In genomic region chr20:49942303-49942702, GRCh38 we compare ENCODE assay signal across 20 cellular contexts. TPM values are rescaled to one million over a fixed set of nuclear protein-coding genes. Genes with fewer than 3 reads are reported as not detected.
"Had no signal": no experiment of that assay in that cellular context is flagged by ENCODE, and none has a peak within 500 bp of the region (broad histone marks: within the 10 kb centered on the region; RNA-seq: fewer than 3 reads in every experiment).

No MANE protein-coding gene starts in this region.

- H3K4me3 ChIP-seq: MG63 had no signal

- H3K9ac ChIP-seq: SK-N-SH had no signal

- DNase-seq: KBM-7, MG63, NCI-H1092, NCI-H1105 treated with DMSO at 0.1 percent for 48 hours, NCI-H1436, NCI-H187, NCI-H2029, NCI-H2081 treated with DMSO at 0.1 percent for 48 hours, NCI-H2171, NCI-H226, NCI-H446, NCI-H510A, NCI-H524 treated with DMSO at 0.1 percent for 48 hours, NCI-H69, NCI-H774, RPMI8226, SHP77, SK-N-SH, SW 1271 had no signal

- H3K27me3 ChIP-seq: MG63 had no signal

- H3K4me2 ChIP-seq: SK-N-SH had no signal

- H3K9me3 ChIP-seq: MG63, SK-N-SH had no signal

RNA-seq across cellular contexts. Expression of gene SNAI1, which starts 40.5 kb away (rescaled TPM):
- total RNA-seq: LHCN-M2 had no signal
